14 cellular contexts compared by ENCODE assay signal in genomic region chr20:47400685-47401084, GRCh38. TPM values are rescaled to one million over a fixed set of nuclear protein-coding genes. Genes with fewer than 3 reads are reported as not detected.
DNase-seq lines count a peak whose midpoint lies in the region; ATAC-seq, FAIRE-seq and TF ChIP-seq lines count a peak whose summit lies in the region.
"Had no signal": no experiment of that assay in that cellular context is flagged by ENCODE, and none has a peak within 500 bp of the region (broad histone marks: within the 10 kb centered on the region; RNA-seq: fewer than 3 reads in every experiment).

No MANE protein-coding gene starts in this region.

- peaks cover 22% of the 10 kb centered on the region for H3K4me1 ChIP-seq in OCI-LY7 (ENCODE audit: insufficient read depth, low read length, poor library complexity, severe bottlenecking)
- H3K4me1 ChIP-seq in K562 (replicated peaks in 1 of 2; ENCODE audit: control insufficient read depth in 2 of 2, insufficient read depth in 2 of 2, low read length in 2 of 2), result peaks cover 5 to 6% of the 10 kb centered on the region in 2 experiments; a peak in 4 of 5 replicates
- H3K4me1 ChIP-seq in psoas muscle, result peaks cover 15% of the 10 kb centered on the region

- no peak overlapping the region for H3K9ac ChIP-seq in K562 (ENCODE audit: insufficient read depth in 1 of 2, low read depth in 2 of 2, low read length in 2 of 2)

- in situ Hi-C loops in K562 (cut with MboI), result no loop called here

- no peak for TF ChIP-seq POLR2A in K562 (conservative IDR thresholded peaks at IDR 0.05)

- H3K9me3 ChIP-seq in OCI-LY7 (ENCODE audit: low read length), result peaks cover 9% of the 10 kb centered on the region
- H3K9me3 ChIP-seq in K562 (replicated peaks; ENCODE audit: control insufficient read depth, insufficient read depth, low read depth, low read length), result peaks cover 5% of the 10 kb centered on the region; the same call in 1 of the 2 replicates
- no peaks in the 10 kb centered on the region for H3K9me3 ChIP-seq in psoas muscle

- FAIRE-seq in K562 (lab: Jason Lieb, UNC), result peak; percentile 60
- FAIRE-seq: RCC 7860, small intestine had no signal

- H3K27ac ChIP-seq in OCI-LY7 (ENCODE audit: low read depth, low read length, poor library complexity, severe bottlenecking) (no peak overlapping the region), K562 (ENCODE audit: extremely low read depth, low read depth, low read length) (no peak overlapping the region), psoas muscle (no peak overlapping the region)

- H3K27me3 ChIP-seq in K562 (ENCODE audit: control insufficient read depth in 2 of 2, insufficient read depth in 2 of 2, low read length in 2 of 2) (no peaks in the 10 kb centered on the region), psoas muscle (ENCODE audit: insufficient read depth in 3 of 3, low read length in 2 of 3) (no peaks in the 10 kb centered on the region)

- H3K79me2 ChIP-seq in OCI-LY7 (ENCODE audit: insufficient read depth, low read depth, low read length), result no peaks in the 10 kb centered on the region; the same call in 1 of the 2 replicates
- H3K79me2 ChIP-seq in K562 (ENCODE audit: control insufficient read depth, insufficient read depth, low read length), result no peaks in the 10 kb centered on the region

- no peak overlapping the region for H2AFZ ChIP-seq in OCI-LY7 (ENCODE audit: low read length)
- H2AFZ ChIP-seq in K562 (ENCODE audit: low read depth, low read length), result peak overlapping the region; percentile 57

- intact Hi-C loops in OCI-LY7 (cut with micrococcal nuclease; ENCODE audit: unreplicated experiment) (no loop called here), K562 (cut with micrococcal nuclease) (no loop called here), psoas muscle (cut with DNase I) (loop anchor here in 1 of 2 donors (10.0 kb wide), 1 partner anchor 194 kb away; no protein-coding TSS in a partner anchor)

- ATAC-seq in K562 (peak; percentile 85), psoas muscle (no peak)

- TF ChIP-seq CTCF in OCI-LY7 (conservative IDR thresholded peaks at IDR 0.05; ENCODE audit: low read length) (no peak), K562 (IDR thresholded peaks at IDR 0.05 in 2 of 3, conservative IDR thresholded peaks at IDR 0.05 in 1 of 3; ENCODE audit: insufficient read depth in 2 of 3, low read depth in 1 of 3, low read length in 3 of 3) (no peak), psoas muscle (IDR thresholded peaks at IDR 0.05) (no peak), GM20000 (IDR thresholded peaks at IDR 0.05; ENCODE audit: extremely low read depth, missing control alignments) (no peak)

- H3K9me1 ChIP-seq in K562 (ENCODE audit: control insufficient read depth, insufficient read depth, low read length), result no peaks in the 10 kb centered on the region

- BruUV-seq in OCI-LY7 (replicated peaks; lab: Mats Ljungman, UMichigan) (no TSS peak), K562 (replicated peaks; lab: Mats Ljungman, UMichigan) (no TSS peak)

- no peak for TF ChIP-seq EP300 in K562 (IDR thresholded peaks at IDR 0.05; ENCODE audit: low read length)

- DNase-seq in NCI-H524 (lab: John Stamatoyannopoulos, UW), result peak; percentile 30 to 46
- DNase-seq in NCI-H524 treated with DMSO at 0.1 percent for 48 hours (lab: John Stamatoyannopoulos, UW), result no peak
- peak; percentile 57 for DNase-seq in ELF-1 (ENCODE audit: low read depth, low spot score)
- DNase-seq in OCI-LY7 (ENCODE audit: low spot score), result peak; percentile 55
- DNase-seq in K562 (ENCODE audit: extremely low read depth in 1 of 4, low spot score in 3 of 4), result peak; percentile 59 to 93 (median 82)
- DNase-seq in psoas muscle, result no peak
- no peak for DNase-seq in NCI-H1694 treated with DMSO at 0.1 percent for 48 hours (lab: John Stamatoyannopoulos, UW)
- no peak for DNase-seq in GM20000 (ENCODE audit: low spot score)
- DNase-seq: activated CD8-positive, alpha-beta memory T cell treated with anti-CD3 and anti-CD28 coated beads, Interleukin-2, amount 50 U/mL, for 4 hours; NCI-H1417; NCI-H446; small intestine; T-helper 9 cell had no signal

- WGBS in K562 (ENCODE audit: insufficient coverage, low coverage, missing lambda C conversion rate), result 65% methylated on average over 5 of the region's 5 CpGs
- 94 to 98% (median 94%) methylated on average over 5 of the region's 5 CpGs for WGBS in psoas muscle, 3 donors

- H3K4me2 ChIP-seq in OCI-LY7 (ENCODE audit: low read length), result no peak overlapping the region
- no peak overlapping the region; the same call in 1 of the 2 replicates for H3K4me2 ChIP-seq in K562 (ENCODE audit: insufficient read depth, low read length)

- H3K9me2 ChIP-seq in OCI-LY7 (ENCODE audit: insufficient read depth, low read length), result no peaks in the 10 kb centered on the region

- TF ChIP-seq RAD21 in K562 (CRISPR knock-in tag; conservative IDR thresholded peaks at IDR 0.05 in 1 of 2, IDR thresholded peaks at IDR 0.05 in 1 of 2), result no peak

- peaks cover 29% of the 10 kb centered on the region for H3K36me3 ChIP-seq in OCI-LY7 (ENCODE audit: insufficient read depth, low read length)
- H3K36me3 ChIP-seq in K562 (ENCODE audit: control insufficient read depth, insufficient read depth, low read length), result no peaks in the 10 kb centered on the region
- no peaks in the 10 kb centered on the region for H3K36me3 ChIP-seq in psoas muscle (ENCODE audit: insufficient read depth in 1 of 2, low read depth in 1 of 2)

- CTCF ChIA-PET in OCI-LY7 (lab: Charles Lee; ENCODE audit: unreplicated experiment), result no interaction called here
- CTCF ChIA-PET in K562 (lab: Yijun Ruan, JAX; ENCODE audit: low intra/inter-chr PET ratio), result no interaction called here

- POLR2A ChIA-PET in OCI-LY7 (lab: Charles Lee) (no interaction called here), K562 (lab: Yijun Ruan, JAX) (interaction anchor here (1.0 to 1.4 kb wide), 2 partner anchors 9 to 202 kb away, joined by 3 read pairs; no protein-coding TSS in a partner anchor)

- H4K20me1 ChIP-seq in OCI-LY7 (ENCODE audit: insufficient read depth, low read length) (no peaks in the 10 kb centered on the region), K562 (replicated peaks; ENCODE audit: control insufficient read depth, insufficient read depth, low read length) (no peaks in the 10 kb centered on the region)

- H3K4me3 ChIP-seq in OCI-LY7 (ENCODE audit: low read depth, low read length, poor library complexity, severe bottlenecking) (no peak overlapping the region), K562 (no peak overlapping the region), psoas muscle (no peak overlapping the region)

TF ChIP-seq in K562, 482 proteins besides CTCF, POLR2A, EP300 and RAD21 (continues in another document):
- no peak for TF ChIP-seq AFF1 (IDR thresholded peaks at IDR 0.05; ENCODE audit: low read depth in 1 of 2, partially characterized antibody in 2 of 2)
- TF ChIP-seq FOS (IDR thresholded peaks at IDR 0.05; ENCODE audit: extremely low read depth, insufficient read length), result peak; percentile 78
- no peak for TF ChIP-seq BRF1 (IDR thresholded peaks at IDR 0.05; ENCODE audit: borderline replicate concordance, extremely low read depth, insufficient read length)
- TF ChIP-seq NFYB (IDR thresholded peaks at IDR 0.05; ENCODE audit: extremely low read depth, insufficient read length), result peak; percentile 75
- no peak for TF ChIP-seq ZNF354B (CRISPR knock-in tag; IDR thresholded peaks at IDR 0.05)

RNA-seq across cellular contexts. Expression of gene ZMYND8, which starts 44.2 kb away (rescaled TPM):
- total RNA-seq in OCI-LY7 (2014; rRNA removed; shearing (Covaris generic)), result 26.1 and 30.4 TPM in 2 replicates
- 69.1 and 77.0 TPM in 2 replicates for total RNA-seq in OCI-LY7 (2022)
- 399 and 515 TPM in 2 replicates for total RNA-seq in K562 (2011; cell fraction: chromatin; rRNA removed; ENCODE audit: low replicate concordance)
- 184 and 194 TPM in 2 replicates for total RNA-seq in K562 (2011; cell fraction: nucleolus; rRNA removed)
- 232 and 241 TPM in 2 replicates for total RNA-seq in K562 (2011; cell fraction: nucleoplasm; rRNA removed)
- total RNA-seq in K562 (2014; rRNA removed), result 51.8 and 62.6 TPM in 2 replicates
- 71.9 and 79.2 TPM in 2 replicates for total RNA-seq in K562 (2014; rRNA removed; fragmentation: Illumina TruSeq; extraction: Trizol)
- 65.3 and 67.3 TPM in 2 replicates for total RNA-seq in K562 (2015; rRNA removed; fragmentation: Illumina TruSeq; extraction: Trizol)
- 129 and 148 TPM in 2 replicates for total RNA-seq in K562 (2021)
- 80.8 and 95.0 TPM in 2 replicates for polyA plus RNA-seq in K562 (2011; rRNA removed)
- 42.9 and 46.7 TPM in 2 replicates for polyA plus RNA-seq in K562 (2011; cell fraction: cytosol; rRNA removed)
- 147 and 184 TPM in 2 replicates for polyA plus RNA-seq in K562 (2011; cell fraction: nucleus; rRNA removed)
- 48.4 and 62.9 TPM in 2 replicates for polyA plus RNA-seq in K562 (2012)
- polyA plus RNA-seq in K562 (2014; fragmentation: Illumina TruSeq; extraction: Trizol), result 97.2 and 121 TPM in 2 replicates
- 10 to 100 TPM; 31.8 to 58.0 TPM for polyA plus RNA-seq in K562 (2014; fragmentation: Nextera tagmentation; extraction: Ambion mirVana)
- 63.9 and 79.5 TPM in 2 replicates for polyA plus RNA-seq in K562 (2014; rRNA removed)
- 140 and 160 TPM in 2 replicates for polyA minus RNA-seq in K562 (2011; rRNA and poly(A)+ RNA removed)
- polyA minus RNA-seq in K562 (2011; cell fraction: cytosol; rRNA and poly(A)+ RNA removed), result 71.6 and 73.2 TPM in 2 replicates
- polyA minus RNA-seq in K562 (2011; cell fraction: nucleus; rRNA and poly(A)+ RNA removed), result 125 and 198 TPM in 2 replicates
- total RNA-seq in psoas muscle, result 10 to 100 TPM; 17.7 to 42.9 (median 22.4) TPM
- 1 to 10 TPM; 4.7 to 9.5 (median 8.2) TPM for polyA plus RNA-seq in psoas muscle

Comparison
In these comparisons a context has a peak if more than half of its experiments do, and no peak if none do; other contexts are left out.
1. DNase-seq: peak in NCI-H524 (2 of 2), ELF-1 (single experiment), OCI-LY7 (single experiment) and K562 (4 of 4); none in NCI-H524 treated with DMSO at 0.1 percent for 48 hours (single experiment), psoas muscle (0 of 2), NCI-H1694 treated with DMSO at 0.1 percent for 48 hours (single experiment) and GM20000 (single experiment).